In the genomic region with DNA sequence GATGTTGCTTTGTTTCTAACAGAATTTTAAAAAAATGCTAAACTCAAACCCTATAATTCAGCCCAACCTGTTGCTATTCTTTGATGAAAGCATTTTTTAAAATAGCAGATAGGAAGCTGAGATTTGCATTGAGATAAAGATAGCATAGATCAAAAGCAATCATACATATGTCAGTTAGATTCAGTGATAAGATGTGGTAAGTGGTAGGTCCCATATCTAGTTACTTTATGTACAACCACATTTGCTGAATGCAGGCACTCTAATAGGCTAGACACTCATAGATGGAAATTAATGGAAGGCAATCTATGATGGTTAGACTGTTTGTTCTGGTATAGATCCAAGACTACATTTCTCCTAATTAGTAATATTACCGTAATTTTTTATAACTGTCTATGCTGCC, we compare ENCODE assay signal across 33 cellular contexts. TPM values are rescaled to one million over a fixed set of nuclear protein-coding genes. Genes with fewer than 3 reads are reported as not detected.
DNase-seq lines count a peak whose midpoint lies in the region; FAIRE-seq and TF ChIP-seq lines count a peak whose summit lies in the region.
"Had no signal": no experiment of that assay in that cellular context is flagged by ENCODE, and none has a peak within 500 bp of the region (broad histone marks: within the 10 kb centered on the region; RNA-seq: fewer than 3 reads in every experiment).

No MANE protein-coding gene starts in this region.

- H3K9me3 Mint-ChIP-seq in CD4-positive, alpha-beta memory T cell: no peaks in the 10 kb centered on the region
- H3K9me3 Mint-ChIP-seq in mesothelial cell of epicardium (no peaks in the 10 kb centered on the region), CD14-positive monocyte (peaks cover 0 to 1% (median 0%) of the 10 kb centered on the region in 7 donors)
- H3K9me3 Mint-ChIP-seq: activated T-cell treated with anti-CD3 and anti-CD28 coated beads, Interleukin-2, amount 50 U/mL, for 4 hours; neural progenitor cell; stimulated activated memory B cell treated with anti-CD40 and anti-IgM and Interleukin-4, amounts not matched to agents 10 μg/mL and 1 μg/mL and 100 μg/mL, for 72 hours had no signal

- H3K36me3 ChIP-seq in CD4-positive, alpha-beta memory T cell (ENCODE audit: insufficient read depth, low read length): no peaks in the 10 kb centered on the region
- H3K36me3 ChIP-seq: ascending aorta, cardiac muscle cell, MG63, neural progenitor cell, Peyer's patch, transverse colon had no signal

- FAIRE-seq in D721Med (lab: Jason Lieb, UNC): no peak
- FAIRE-seq: GM18507, GM19239 had no signal

- H3K4me3 Mint-ChIP-seq in CD4-positive, alpha-beta memory T cell: peak overlapping the region in 1 of 8 donors; percentile 2
- H3K4me3 Mint-ChIP-seq in mesothelial cell of epicardium (no peak overlapping the region), CD14-positive monocyte (no peak overlapping the region)
- H3K4me3 Mint-ChIP-seq: activated CD8-positive, alpha-beta memory T cell treated with anti-CD3 and anti-CD28 coated beads, Interleukin-2, amount 10 ng/mL, durations not matched to agents 7 days and 5 days; activated T-cell treated with anti-CD3 and anti-CD28 coated beads, Interleukin-2, amount 50 U/mL, for 4 hours; neural progenitor cell; stimulated activated memory B cell treated with anti-CD40 and anti-IgM and Interleukin-4, amounts not matched to agents 10 μg/mL and 1 μg/mL and 100 μg/mL, for 72 hours had no signal

- H3K27me3 Mint-ChIP-seq in CD4-positive, alpha-beta memory T cell: no peaks in the 10 kb centered on the region
- H3K27me3 Mint-ChIP-seq in mesothelial cell of epicardium (ENCODE audit: low read depth) (peaks cover 36% of the 10 kb centered on the region), CD14-positive monocyte (ENCODE audit: low read depth in 3 of 3) (no peaks in the 10 kb centered on the region)
- H3K27me3 Mint-ChIP-seq: stimulated activated memory B cell treated with anti-CD40 and anti-IgM and Interleukin-4, amounts not matched to agents 10 μg/mL and 1 μg/mL and 100 μg/mL, for 72 hours had no signal

- no peaks in the 10 kb centered on the region for H3K9me3 ChIP-seq in CD4-positive, alpha-beta memory T cell (ENCODE audit: control insufficient read depth in 1 of 2, low read length in 2 of 2)
- H3K9me3 ChIP-seq: ascending aorta, MG63, Peyer's patch, transverse colon had no signal

- no peak overlapping the region for H3K4me3 ChIP-seq in CD4-positive, alpha-beta memory T cell (ENCODE audit: low read length in 2 of 2)
- H3K4me3 ChIP-seq in Jurkat, Clone E6-1 (ENCODE audit: low read length): no peak overlapping the region
- H3K4me3 ChIP-seq: ascending aorta, cardiac muscle cell, MG63, neural progenitor cell, Peyer's patch, skin epidermis, transverse colon had no signal

- POLR2A ChIA-PET in CD4-positive, alpha-beta memory T cell (lab: Charles Lee; ENCODE audit: partially characterized antibody): interaction anchor here (1.0 kb wide), 1 partner anchor 28 kb away, joined by 3 read pairs; no protein-coding TSS in a partner anchor

- peaks cover 10 to 14% (median 13%) of the 10 kb centered on the region in 4 donors for H3K4me1 Mint-ChIP-seq in CD4-positive, alpha-beta memory T cell
- H3K4me1 Mint-ChIP-seq in mesothelial cell of epicardium (peaks cover 57% of the 10 kb centered on the region), CD14-positive monocyte (peaks cover 6% of the 10 kb centered on the region)
- H3K4me1 Mint-ChIP-seq: activated CD8-positive, alpha-beta memory T cell treated with anti-CD3 and anti-CD28 coated beads, Interleukin-2, amount 10 ng/mL, durations not matched to agents 7 days and 5 days; neural progenitor cell; stimulated activated memory B cell treated with anti-CD40 and anti-IgM and Interleukin-4, amounts not matched to agents 10 μg/mL and 1 μg/mL and 100 μg/mL, for 72 hours had no signal

- H3K27ac Mint-ChIP-seq in CD4-positive, alpha-beta memory T cell: peak overlapping the region in 2 of 7 donors; percentile 30 to 44
- peak overlapping the region; percentile 43 for H3K27ac Mint-ChIP-seq in mesothelial cell of epicardium
- H3K27ac Mint-ChIP-seq in CD14-positive monocyte: no peak overlapping the region
- H3K27ac Mint-ChIP-seq: activated CD8-positive, alpha-beta memory T cell treated with anti-CD3 and anti-CD28 coated beads, Interleukin-2, amount 10 ng/mL, durations not matched to agents 7 days and 5 days; neural progenitor cell; stimulated activated memory B cell treated with anti-CD40 and anti-IgM and Interleukin-4, amounts not matched to agents 10 μg/mL and 1 μg/mL and 100 μg/mL, for 72 hours had no signal

- no peaks in the 10 kb centered on the region for H3K36me3 Mint-ChIP-seq in CD4-positive, alpha-beta memory T cell
- H3K36me3 Mint-ChIP-seq in mesothelial cell of epicardium (no peaks in the 10 kb centered on the region), CD14-positive monocyte (no peaks in the 10 kb centered on the region)
- H3K36me3 Mint-ChIP-seq: activated CD8-positive, alpha-beta memory T cell treated with anti-CD3 and anti-CD28 coated beads, Interleukin-2, amount 10 ng/mL, durations not matched to agents 7 days and 5 days; neural progenitor cell; stimulated activated memory B cell treated with anti-CD40 and anti-IgM and Interleukin-4, amounts not matched to agents 10 μg/mL and 1 μg/mL and 100 μg/mL, for 72 hours had no signal

- CTCF ChIA-PET in CD4-positive, alpha-beta memory T cell (lab: Charles Lee; ENCODE audit: partially characterized antibody): interaction anchor here (1.9 kb wide), 1 partner anchor 32 kb away, joined by 7 read pairs; no protein-coding TSS in a partner anchor

- peak in 4 of 5 donors; percentile 35 to 62 (median 49) for DNase-seq in CD4-positive, alpha-beta memory T cell
- DNase-seq in Jurkat, Clone E6-1 (ENCODE audit: low read depth, low spot score): peak; percentile 97
- DNase-seq in NCI-H69 (lab: John Stamatoyannopoulos, UW): peak; percentile 32
- no peak for DNase-seq in mesothelial cell of epicardium (ENCODE audit: low spot score in 2 of 2, unreplicated experiment in 2 of 2)
- DNase-seq in CD14-positive monocyte (ENCODE audit: low spot score): no peak
- no peak for DNase-seq in DMS 273 (lab: John Stamatoyannopoulos, UW; ENCODE audit: unreplicated experiment)
- DNase-seq in D721Med (ENCODE audit: insufficient read length, low spot score): no peak
- DNase-seq: activated CD4-positive, alpha-beta T cell treated with anti-CD3 and anti-CD28 coated beads, Interleukin-2, amount 50 U/mL, for 1 hour; activated CD8-positive, alpha-beta memory T cell treated with anti-CD3 and anti-CD28 coated beads, Interleukin-2, amount 10 ng/mL, durations not matched to agents 7 days and 5 days; activated gamma-delta T cell treated with Interleukin-2 at 50 U/mL for 16 hours; activated T-cell treated with anti-CD3 and anti-CD28 coated beads, Interleukin-2, amount 50 U/mL, for 4 hours; C1 segment of cervical spinal cord; cortex of kidney; effector memory CD4-positive, alpha-beta T cell; glutamatergic neuron; GOT3; left colon; mammary epithelial cell; MG63; NCI-H1417 treated with DMSO at 0.1 percent for 48 hours; NCI-H2107; NCI-H510A; Peyer's patch; SHP77; T1000; transverse colon had no signal

- TF ChIP-seq CTCF in mesothelial cell of epicardium (IDR thresholded peaks at IDR 0.05; ENCODE audit: unreplicated experiment) (no peak), CD14-positive monocyte (IDR thresholded peaks at IDR 0.05) (no peak), D721Med (IDR thresholded peaks at IDR 0.05; ENCODE audit: insufficient read depth, missing control alignments) (no peak)

- intact Hi-C loops in CD4-positive, alpha-beta memory T cell (cut with micrococcal nuclease): no loop called here
- intact Hi-C loops in CD14-positive monocyte (cut with micrococcal nuclease): no loop called here

- H3K27me3 ChIP-seq in CD4-positive, alpha-beta memory T cell (ENCODE audit: insufficient read depth, low read length): no peaks in the 10 kb centered on the region
- H3K27me3 ChIP-seq: ascending aorta, MG63, Peyer's patch, transverse colon had no signal

- H3K4me1 ChIP-seq in CD4-positive, alpha-beta memory T cell (ENCODE audit: insufficient read depth, low read length): peaks cover 17% of the 10 kb centered on the region
- H3K4me1 ChIP-seq: ascending aorta, neural progenitor cell, Peyer's patch, transverse colon had no signal

- H3K27ac ChIP-seq in CD4-positive, alpha-beta memory T cell (ENCODE audit: low read depth, low read length): no peak overlapping the region
- H3K27ac ChIP-seq: ascending aorta, cardiac muscle cell, neural progenitor cell, Peyer's patch, skin epidermis, transverse colon had no signal

RNA-seq across cellular contexts. Expression of gene C1D, which starts 27.2 kb away (rescaled TPM):
- total RNA-seq in CD4-positive, alpha-beta memory T cell: 10 to 100 TPM; 12.4 to 13.4 TPM
- polyA plus RNA-seq in CD4-positive, alpha-beta memory T cell: 10 to 100 TPM in 1 of 2 donors, 1 to 10 TPM in 1; 5.2 to 22.7 TPM
- polyA plus RNA-seq in Jurkat, Clone E6-1 (2012; ENCODE audit: insufficient read depth, insufficient read length): 38.0 TPM
- total RNA-seq in mesothelial cell of epicardium: 20.5 to 23.6 TPM (median 22.4 TPM) in 3 replicates
- 10 to 100 TPM; 49.7 to 58.4 TPM for polyA plus RNA-seq in CD14-positive monocyte
- total RNA-seq: ascending aorta had no signal

Comparison
In these comparisons a context has a peak if more than half of its experiments do, and no peak if none do; other contexts are left out.
1. DNase-seq: peak in CD4-positive, alpha-beta memory T cell (4 of 5), Jurkat, Clone E6-1 (single experiment) and NCI-H69 (single experiment); none in mesothelial cell of epicardium (0 of 2), CD14-positive monocyte (single experiment), DMS 273 (single experiment) and D721Med (single experiment).